Comparison of ENCODE assay signal across 10 cellular contexts in genomic region chr1:61782771-61783170, GRCh38. TPM values are rescaled to one million over a fixed set of nuclear protein-coding genes. Genes with fewer than 3 reads are reported as not detected.
A peak's percentile ranks its signal among the peaks of the same experiment; 100 is the strongest.
DNase-seq lines count a peak whose midpoint lies in the region; ATAC-seq, FAIRE-seq and TF ChIP-seq lines count a peak whose summit lies in the region.
"Had no signal": no experiment of that assay in that cellular context is flagged by ENCODE, and none has a peak within 500 bp of the region (broad histone marks: within the 10 kb centered on the region; RNA-seq: fewer than 3 reads in every experiment).

No MANE protein-coding gene starts in this region.

- no peak overlapping the region for H2BK12ac ChIP-seq in neuronal stem cell (ENCODE audit: low read length)

- H3K18ac ChIP-seq in neuronal stem cell (ENCODE audit: low read length): no peak overlapping the region

- H3K27ac Mint-ChIP-seq in stimulated activated effector memory CD8-positive, alpha-beta T cell treated with anti-CD3 and anti-CD28 coated beads, Interleukin-12 subunit alpha, Interleukin-12 subunit beta, amount 100 ng/mL, for 72 hours: peak overlapping the region; percentile 27
- H3K27ac Mint-ChIP-seq: nephron had no signal

- H3K4me3 ChIP-seq in Jurkat, Clone E6-1 (ENCODE audit: low read length): no peak overlapping the region
- no peak overlapping the region for H3K4me3 ChIP-seq in neuronal stem cell (ENCODE audit: low read length in 2 of 2)
- no peak overlapping the region for H3K4me3 ChIP-seq in tibial nerve

- no peak overlapping the region for H3K4me2 ChIP-seq in neuronal stem cell (ENCODE audit: insufficient read depth, low read length, poor library complexity, severe bottlenecking)

- no peak overlapping the region for H3K14ac ChIP-seq in neuronal stem cell (ENCODE audit: low read length)

- no peak overlapping the region for H2BK5ac ChIP-seq in neuronal stem cell (ENCODE audit: low read length)

- no peaks in the 10 kb centered on the region for H3K9me3 Mint-ChIP-seq in stimulated activated effector memory CD8-positive, alpha-beta T cell treated with anti-CD3 and anti-CD28 coated beads, Interleukin-12 subunit alpha, Interleukin-12 subunit beta, amount 100 ng/mL, for 72 hours
- H3K9me3 Mint-ChIP-seq: nephron had no signal

- H3K27me3 ChIP-seq in neuronal stem cell (ENCODE audit: control insufficient read depth in 3 of 3, insufficient read depth in 3 of 3, low read depth in 1 of 3, low read length in 3 of 3): no peaks in the 10 kb centered on the region
- no peaks in the 10 kb centered on the region for H3K27me3 ChIP-seq in tibial nerve

- H3K4ac ChIP-seq in neuronal stem cell (ENCODE audit: low read length): no peak overlapping the region

- TF ChIP-seq POLR2A in tibial nerve (IDR thresholded peaks at IDR 0.05): no peak

- ATAC-seq in GM21381 (IDR thresholded peaks at IDR 0.05; ENCODE audit: unreplicated experiment): peak; percentile 88
- ATAC-seq in stimulated activated effector memory CD8-positive, alpha-beta T cell treated with anti-CD3 and anti-CD28 coated beads, Interleukin-12 subunit alpha, Interleukin-12 subunit beta, amount 100 ng/mL, for 72 hours: peak; percentile 89

- peaks cover 27% of the 10 kb centered on the region for H3K4me1 Mint-ChIP-seq in stimulated activated effector memory CD8-positive, alpha-beta T cell treated with anti-CD3 and anti-CD28 coated beads, Interleukin-12 subunit alpha, Interleukin-12 subunit beta, amount 100 ng/mL, for 72 hours
- H3K4me1 Mint-ChIP-seq: nephron had no signal

- H4K8ac ChIP-seq in neuronal stem cell (ENCODE audit: low read depth, low read length): no peak overlapping the region

- TF ChIP-seq CTCF in tibial nerve (IDR thresholded peaks at IDR 0.05): no peak

- H2BK120ac ChIP-seq in neuronal stem cell (ENCODE audit: low read depth, low read length): no peak overlapping the region

- no peak overlapping the region for H3K4me3 Mint-ChIP-seq in stimulated activated effector memory CD8-positive, alpha-beta T cell treated with anti-CD3 and anti-CD28 coated beads, Interleukin-12 subunit alpha, Interleukin-12 subunit beta, amount 100 ng/mL, for 72 hours
- H3K4me3 Mint-ChIP-seq: nephron had no signal

- H3K36me3 Mint-ChIP-seq in stimulated activated effector memory CD8-positive, alpha-beta T cell treated with anti-CD3 and anti-CD28 coated beads, Interleukin-12 subunit alpha, Interleukin-12 subunit beta, amount 100 ng/mL, for 72 hours: peaks cover 1% of the 10 kb centered on the region

- no peak overlapping the region for H2AFZ ChIP-seq in neuronal stem cell (ENCODE audit: low read length)

- H4K91ac ChIP-seq in neuronal stem cell (ENCODE audit: low read depth, low read length, poor library complexity): no peak overlapping the region

- no peak for FAIRE-seq in urothelium cell line (lab: Jason Lieb, UNC)
- FAIRE-seq: endothelial cell of umbilical vein had no signal

- H3K9ac ChIP-seq in neuronal stem cell (ENCODE audit: low read depth, low read length, poor library complexity): no peak overlapping the region

- H3K9me3 ChIP-seq in neuronal stem cell (replicated peaks in 1 of 2; ENCODE audit: control insufficient read depth in 2 of 2, insufficient read depth in 1 of 2, low read depth in 1 of 2, low read length in 2 of 2) (no peaks in the 10 kb centered on the region), tibial nerve (no peaks in the 10 kb centered on the region)

- H2AK5ac ChIP-seq in neuronal stem cell (ENCODE audit: low read depth, low read length): no peak overlapping the region

- H3K79me1 ChIP-seq in neuronal stem cell (ENCODE audit: low read depth, low read length): no peaks in the 10 kb centered on the region

- no CpG with 5 or more reads among the region's 4 CpGs for WGBS in neuronal stem cell (ENCODE audit: extremely low coverage in 2 of 2, insufficient read length in 2 of 2, insufficient replicate concordance in 1 of 2), 2 donors
- WGBS in tibial nerve, 2 donors: 95 to 97% methylated on average over 4 of the region's 4 CpGs

- no peak for TF ChIP-seq EP300 in tibial nerve (IDR thresholded peaks at IDR 0.05)

- H2BK15ac ChIP-seq in neuronal stem cell (ENCODE audit: low read length): no peak overlapping the region

- H3K36me3 ChIP-seq in neuronal stem cell (replicated peaks in 1 of 2; ENCODE audit: control insufficient read depth in 2 of 2, insufficient read depth in 2 of 2, low read length in 2 of 2) (no peaks in the 10 kb centered on the region), tibial nerve (peaks cover 0 to 6% (median 0%) of the 10 kb centered on the region in 3 donors)

- H3K4me1 ChIP-seq in neuronal stem cell (ENCODE audit: control insufficient read depth in 2 of 2, insufficient read depth in 1 of 2, low read depth in 1 of 2, low read length in 2 of 2): no peaks in the 10 kb centered on the region
- peaks cover 0 to 3% (median 0%) of the 10 kb centered on the region in 4 donors for H3K4me1 ChIP-seq in tibial nerve

- H3K23ac ChIP-seq in neuronal stem cell (ENCODE audit: low read depth, low read length, poor library complexity): no peak overlapping the region

- DNase-seq in Jurkat, Clone E6-1 (ENCODE audit: low read depth, low spot score): peak; percentile 90
- DNase-seq in activated naive CD4-positive, alpha-beta T cell treated with anti-CD3 and anti-CD28 coated beads, Interleukin-2, amount 50 U/mL, for 16 hours: peak; percentile 26
- DNase-seq in stimulated activated effector memory CD8-positive, alpha-beta T cell treated with anti-CD3 and anti-CD28 coated beads, Interleukin-12 subunit alpha, Interleukin-12 subunit beta, amount 100 ng/mL, for 72 hours (ENCODE audit: low spot score in 2 of 2): peak in 1 of 2 donors; percentile 55
- no peak for DNase-seq in neuronal stem cell (ENCODE audit: low spot score)
- DNase-seq in NCI-H446 treated with DMSO at 0.1 percent for 48 hours (lab: John Stamatoyannopoulos, UW): no peak
- DNase-seq in urothelium cell line (ENCODE audit: low spot score): no peak
- no peak for DNase-seq in tibial nerve (ENCODE audit: low spot score in 2 of 2)

- H3K27ac ChIP-seq in neuronal stem cell (replicated peaks; ENCODE audit: low read length): no peak overlapping the region
- no peak overlapping the region for H3K27ac ChIP-seq in tibial nerve

RNA-seq across cellular contexts. Expression of gene PATJ, which starts 40.5 kb away (rescaled TPM):
- polyA plus RNA-seq in Jurkat, Clone E6-1 (2012; ENCODE audit: insufficient read depth, insufficient read length): not detected
- polyA plus RNA-seq in neuronal stem cell (2013, experiment 1 of 2): 6.8 TPM
- polyA plus RNA-seq in neuronal stem cell (2013, experiment 2 of 2): 6.3 TPM
- total RNA-seq in tibial nerve: 10 to 100 TPM; 24.3 to 36.3 (median 28.8) TPM

RNA-seq across cellular contexts. Expression of gene TM2D1, which starts 57.8 kb away (rescaled TPM):
- polyA plus RNA-seq in Jurkat, Clone E6-1 (2012; ENCODE audit: insufficient read depth, insufficient read length): 39.3 TPM
- polyA plus RNA-seq in neuronal stem cell (2013, experiment 1 of 2): 30.1 TPM
- 29.3 TPM for polyA plus RNA-seq in neuronal stem cell (2013, experiment 2 of 2)
- total RNA-seq in tibial nerve: 10 to 100 TPM; 56.7 to 88.3 (median 77.1) TPM

Comparison
In these comparisons a context has a peak if more than half of its experiments do, and no peak if none do; other contexts are left out.
1. DNase-seq: peak in Jurkat, Clone E6-1 (single experiment) and activated naive CD4-positive, alpha-beta T cell treated with anti-CD3 and anti-CD28 coated beads, Interleukin-2, amount 50 U/mL, for 16 hours (single experiment); none in neuronal stem cell (single experiment), NCI-H446 treated with DMSO at 0.1 percent for 48 hours (single experiment), urothelium cell line (single experiment) and tibial nerve (0 of 2).